ENCODE assay signal across 8 cellular contexts in the genomic region with DNA sequence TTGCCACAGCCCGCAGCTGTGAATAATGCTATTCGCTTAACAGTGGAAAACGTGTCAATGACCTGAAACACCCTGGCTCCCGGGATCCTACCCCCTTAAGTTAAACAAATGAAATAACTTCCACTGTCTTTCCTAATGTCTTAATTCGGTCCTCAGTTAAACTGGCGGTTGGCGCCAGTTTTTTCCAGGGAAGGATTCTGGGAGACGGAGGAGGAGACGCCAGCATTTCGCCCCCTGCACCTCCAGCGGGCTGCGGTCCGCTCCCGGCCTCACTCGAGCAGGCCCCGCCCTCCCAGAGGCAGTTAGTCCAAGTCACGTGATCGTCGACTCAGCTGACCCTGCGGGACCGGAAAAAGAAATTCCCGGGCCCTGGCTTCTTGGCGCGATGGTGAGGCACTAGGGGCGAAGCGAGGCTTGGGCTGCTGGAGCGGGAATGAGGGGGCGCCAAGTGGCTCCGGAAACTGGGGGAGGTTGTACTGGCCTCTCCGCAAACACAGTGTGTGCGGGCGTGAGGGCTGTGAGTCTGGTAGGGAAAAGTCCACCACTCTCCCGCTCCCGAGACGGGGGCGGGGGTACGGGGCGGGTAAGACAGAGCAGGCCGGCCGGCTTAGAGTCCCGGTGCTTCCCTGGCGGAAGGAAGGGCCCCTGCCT.
DNase-seq lines count a peak whose midpoint lies in the region; ATAC-seq, FAIRE-seq and TF ChIP-seq lines count a peak whose summit lies in the region.

A gene (plus strand): TSS at position 359 of the 651 bp plus-strand sequence. CDS start 27 bp downstream, at position 386.

- TF ChIP-seq CTCF in coronary artery (IDR thresholded peaks at IDR 0.05), result no peak

- DNase-seq in NCI-H510A treated with DMSO at 0.1 percent for 48 hours (lab: John Stamatoyannopoulos, UW) (peak; percentile 93), coronary artery (ENCODE audit: low spot score) (peak; percentile 96), kidney tubule cell (ENCODE audit: low spot score) (peak; percentile 93)
- DNase-seq in activated CD4-positive, alpha-beta T cell treated with anti-CD3 and anti-CD28 coated beads for 48 hours, result peak; percentile 93
- peak; percentile 81 to 85 for DNase-seq in stimulated activated CD4-positive, alpha-beta T cell treated with anti-CD3 and anti-CD28 coated beads, Interleukin-15, amount 100 ng/mL, for 48 hours (ENCODE audit: low read depth in 2 of 2)

- H3K27ac ChIP-seq in coronary artery, result peak within 1 kb of the TSS; percentile 23 to 79

- FAIRE-seq in G401.6 (lab: Jason Lieb, UNC), result peak; percentile 96

- peak; percentile 65 for ATAC-seq in HG03103 (IDR thresholded peaks at IDR 0.05; ENCODE audit: low read depth, unreplicated experiment)
- no peak for ATAC-seq in HG03095 (IDR thresholded peaks at IDR 0.05; ENCODE audit: unreplicated experiment)

- peak within 1 kb of the TSS; percentile 96 for H3K4me3 ChIP-seq in coronary artery
